In the genomic region with DNA sequence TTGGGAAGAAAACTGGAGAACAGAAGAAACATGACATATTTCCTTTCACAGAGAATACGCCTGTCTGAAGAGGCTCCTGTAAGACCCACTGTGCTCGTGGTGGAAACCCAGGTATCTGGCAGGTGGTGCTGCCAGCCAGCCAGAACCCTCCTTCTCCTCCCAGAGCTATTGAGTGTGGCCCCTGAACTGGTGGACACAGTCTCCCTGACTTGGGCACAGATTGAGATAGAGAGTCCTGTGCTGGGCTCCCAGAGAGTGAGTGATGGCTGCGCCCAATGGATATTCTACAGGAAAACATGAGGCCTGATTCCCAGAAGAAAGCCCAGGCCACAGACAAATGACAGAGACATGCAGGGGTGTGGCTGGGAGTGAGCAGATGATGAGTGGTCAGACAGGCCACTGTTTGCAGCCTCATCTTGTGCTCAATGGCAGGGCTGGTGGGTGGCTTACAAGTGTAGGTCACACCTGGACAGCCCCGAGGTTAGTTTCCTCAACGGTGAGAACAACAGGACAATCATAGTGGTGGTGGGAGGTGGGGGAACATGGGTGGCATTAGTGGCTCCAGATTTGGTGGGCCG, we compare ENCODE assay signal across 24 cellular contexts.
"Had no signal": no experiment of that assay in that cellular context is flagged by ENCODE, and none has a peak within 500 bp of the region (broad histone marks: within the 10 kb centered on the region; RNA-seq: fewer than 3 reads in every experiment).

No MANE protein-coding gene starts in this region.

- H3K4me3 ChIP-seq: Peyer's patch, SJSA1 had no signal

- H3K27ac Mint-ChIP-seq: activated B cell treated with CpG ODN at 0.5 μM for 24 hours; activated CD4-positive, alpha-beta T cell treated with anti-CD3 and anti-CD28 coated beads, Interleukin-2, amount 10 ng/mL, durations not matched to agents 24 days and 14 days; activated CD8-positive, alpha-beta memory T cell treated with anti-CD3 and anti-CD28 coated beads, Interleukin-2, amount 10 ng/mL, durations not matched to agents 7 days and 5 days; activated naive CD4-positive, alpha-beta T cell treated with anti-CD3 and anti-CD28 coated beads, Interleukin-2, amount 50 U/mL, for 72 hours had no signal

- DNase-seq: activated B cell treated with CpG ODN at 0.5 μM for 24 hours; activated CD4-positive, alpha-beta T cell treated with anti-CD3 and anti-CD28 coated beads for 1 hour; activated CD4-positive, alpha-beta T cell treated with anti-CD3 and anti-CD28 coated beads, Interleukin-2, amount 10 ng/mL, durations not matched to agents 24 days and 14 days; activated CD4-positive, alpha-beta T cell treated with anti-CD3 and anti-CD28 coated beads, Interleukin-2, amount 50 U/mL, for 48 hours; activated CD8-positive, alpha-beta memory T cell treated with anti-CD3 and anti-CD28 coated beads, Interleukin-2, amount 10 ng/mL, durations not matched to agents 7 days and 5 days; activated gamma-delta T cell treated with Interleukin-2 at 50 U/mL for 16 hours; activated T-cell treated with anti-CD3 and anti-CD28 coated beads, Interleukin-2, amount 50 U/mL, for 4 hours; amygdala; Karpas-422; NCI-H1105 treated with DMSO at 0.1 percent for 48 hours; NCI-H1436 treated with DMSO at 0.1 percent for 48 hours; NCI-H187; NCI-H2081; NCI-H510A treated with DMSO at 0.1 percent for 48 hours; SHP77; SW 1271; T-helper 9 cell had no signal

- H3K36me3 ChIP-seq: Peyer's patch, SJSA1 had no signal

- H3K27me3 ChIP-seq: Peyer's patch had no signal

- H3K36me3 Mint-ChIP-seq: activated CD8-positive, alpha-beta memory T cell treated with anti-CD3 and anti-CD28 coated beads, Interleukin-2, amount 10 ng/mL, durations not matched to agents 7 days and 5 days; brain had no signal

- ATAC-seq: activated CD8-positive, alpha-beta memory T cell treated with anti-CD3 and anti-CD28 coated beads, Interleukin-2, amount 10 ng/mL, durations not matched to agents 7 days and 5 days; activated naive CD4-positive, alpha-beta T cell treated with anti-CD3 and anti-CD28 coated beads, Interleukin-2, amount 50 U/mL, for 72 hours; activated T-cell treated with anti-CD3 and anti-CD28 coated beads, Interleukin-2, amount 50 U/mL, for 4 hours; SK-N-SH treated with all-trans-retinoic acid at 6 μM for 48 hours had no signal

- H3K4me1 Mint-ChIP-seq: activated B cell treated with CpG ODN at 0.5 μM for 24 hours; activated CD4-positive, alpha-beta T cell treated with anti-CD3 and anti-CD28 coated beads, Interleukin-2, amount 10 ng/mL, durations not matched to agents 24 days and 14 days; activated CD8-positive, alpha-beta memory T cell treated with anti-CD3 and anti-CD28 coated beads, Interleukin-2, amount 10 ng/mL, durations not matched to agents 7 days and 5 days had no signal

- H3K9me3 Mint-ChIP-seq: activated CD4-positive, alpha-beta T cell treated with anti-CD3 and anti-CD28 coated beads, Interleukin-2, amount 10 ng/mL, durations not matched to agents 24 days and 14 days; activated naive CD4-positive, alpha-beta T cell treated with anti-CD3 and anti-CD28 coated beads, Interleukin-2, amount 50 U/mL, for 72 hours; activated T-cell treated with anti-CD3 and anti-CD28 coated beads, Interleukin-2, amount 50 U/mL, for 4 hours had no signal

- H3K4me1 ChIP-seq: Peyer's patch, SJSA1 had no signal

- H3K9me3 ChIP-seq: Peyer's patch, SJSA1 had no signal

- FAIRE-seq: astrocyte, TTC549 had no signal

- H3K27ac ChIP-seq: Peyer's patch, SJSA1 had no signal

- H3K4me3 Mint-ChIP-seq: activated B cell treated with CpG ODN at 0.5 μM for 24 hours; activated CD4-positive, alpha-beta T cell treated with anti-CD3 and anti-CD28 coated beads, Interleukin-2, amount 10 ng/mL, durations not matched to agents 24 days and 14 days; activated CD8-positive, alpha-beta memory T cell treated with anti-CD3 and anti-CD28 coated beads, Interleukin-2, amount 10 ng/mL, durations not matched to agents 7 days and 5 days; activated T-cell treated with anti-CD3 and anti-CD28 coated beads, Interleukin-2, amount 50 U/mL, for 4 hours; brain had no signal
